ENCODE assay signal across 23 cellular contexts in genomic region chr2:205524656-205525055, GRCh38.
DNase-seq lines count a peak whose midpoint lies in the region; ATAC-seq and TF ChIP-seq lines count a peak whose summit lies in the region.
"Had no signal": no experiment of that assay in that cellular context is flagged by ENCODE, and none has a peak within 500 bp of the region (broad histone marks: within the 10 kb centered on the region; RNA-seq: fewer than 3 reads in every experiment).

No MANE protein-coding gene starts in this region.

- H3K4me3 Mint-ChIP-seq in activated CD4-positive, alpha-beta T cell treated with anti-CD3 and anti-CD28 coated beads for 36 hours: no peak overlapping the region
- H3K4me3 Mint-ChIP-seq: activated T-cell treated with anti-CD3 and anti-CD28 coated beads, Interleukin-2, amount 50 U/mL, for 24 hours; dendritic cell treated with granulocyte-macrophage colony-stimulating factor and Interleukin-4, amounts not matched to agents 40 ng/mL and 50 ng/mL, for 4 days; IgD-negative memory B cell; memory B cell had no signal

- no peak for TF ChIP-seq CTCF in PC-3 (conservative IDR thresholded peaks at IDR 0.05; ENCODE audit: low read depth, low read length)

- H3K36me3 ChIP-seq in PC-3 (ENCODE audit: low read depth, low read length): no peaks in the 10 kb centered on the region
- no peaks in the 10 kb centered on the region for H3K36me3 ChIP-seq in effector memory CD4-positive, alpha-beta T cell (ENCODE audit: control insufficient read depth, insufficient read depth, low read length)
- H3K36me3 ChIP-seq: upper lobe of left lung had no signal

- H3K9me3 Mint-ChIP-seq in activated CD4-positive, alpha-beta T cell treated with anti-CD3 and anti-CD28 coated beads for 36 hours (ENCODE audit: low read depth): peaks cover 2% of the 10 kb centered on the region
- H3K9me3 Mint-ChIP-seq: activated T-cell treated with anti-CD3 and anti-CD28 coated beads, Interleukin-2, amount 50 U/mL, for 24 hours; dendritic cell treated with granulocyte-macrophage colony-stimulating factor and Interleukin-4, amounts not matched to agents 40 ng/mL and 50 ng/mL, for 4 days; memory B cell had no signal

- no peak overlapping the region for H2AFZ ChIP-seq in PC-3 (ENCODE audit: low read length)

- H3K4me2 ChIP-seq in PC-3 (ENCODE audit: low read length): peak overlapping the region; percentile 30; the same call in 1 of the 2 replicates

- H3K79me2 ChIP-seq in PC-3 (ENCODE audit: low read length): no peaks in the 10 kb centered on the region

- no peak overlapping the region for H3K9ac ChIP-seq in PC-3 (ENCODE audit: low read length)

- no peaks in the 10 kb centered on the region for H3K27me3 ChIP-seq in PC-3 (ENCODE audit: low read length)
- no peaks in the 10 kb centered on the region for H3K27me3 ChIP-seq in effector memory CD4-positive, alpha-beta T cell (replicated peaks; ENCODE audit: control insufficient read depth, insufficient read depth, low read length, poor library complexity, severe bottlenecking)
- H3K27me3 ChIP-seq: upper lobe of left lung had no signal

- no peaks in the 10 kb centered on the region for H3K9me2 ChIP-seq in PC-3 (replicated peaks; ENCODE audit: low read length)

- DNase-seq in activated CD4-positive, alpha-beta T cell treated with anti-CD3 and anti-CD28 coated beads for 48 hours: peak; percentile 8
- DNase-seq in activated CD4-positive, alpha-beta T cell treated with anti-CD3 and anti-CD28 coated beads for 36 hours: no peak
- DNase-seq in PC-3: peak; percentile 89
- peak; percentile 16 for DNase-seq in iPS-NIHi11 (ENCODE audit: low spot score)
- no peak for DNase-seq in NCI-H2171 (lab: John Stamatoyannopoulos, UW)
- no peak for DNase-seq in effector memory CD4-positive, alpha-beta T cell
- no peak for DNase-seq in dedifferentiated amniotic fluid mesenchymal stem cell (ENCODE audit: extremely low spot score)
- DNase-seq: activated CD4-positive, alpha-beta T cell treated with anti-CD3 and anti-CD28 coated beads for 4 hours; activated naive CD4-positive, alpha-beta T cell; activated T-cell treated with anti-CD3 and anti-CD28 coated beads, Interleukin-2, amount 50 U/mL, for 24 hours; DND-41; GOT3; head of caudate nucleus; NCI-H1436 treated with DMSO at 0.1 percent for 48 hours; psoas muscle; stimulated activated CD8-positive, alpha-beta memory T cell treated with anti-CD3 and anti-CD28 coated beads, Interleukin-4, amount 100 ng/mL, for 48 hours; upper lobe of left lung had no signal

- H4K20me1 ChIP-seq in PC-3 (ENCODE audit: low read length): no peaks in the 10 kb centered on the region

- peak overlapping the region; percentile 28; the same call in 1 of the 2 replicates for H3K27ac ChIP-seq in PC-3 (ENCODE audit: low read length)
- H3K27ac ChIP-seq in effector memory CD4-positive, alpha-beta T cell (ENCODE audit: insufficient read depth, low read length, poor library complexity, severe bottlenecking): no peak overlapping the region
- H3K27ac ChIP-seq: psoas muscle, upper lobe of left lung had no signal

- H3K27me3 Mint-ChIP-seq in activated CD4-positive, alpha-beta T cell treated with anti-CD3 and anti-CD28 coated beads for 36 hours: no peaks in the 10 kb centered on the region

- no peaks in the 10 kb centered on the region for H3F3A ChIP-seq in PC-3 (ENCODE audit: low read length, unreplicated experiment)

- no peak for ATAC-seq in activated CD4-positive, alpha-beta T cell treated with anti-CD3 and anti-CD28 coated beads for 36 hours
- peak; percentile 94 for ATAC-seq in PC-3
- ATAC-seq in HG03521 (IDR thresholded peaks at IDR 0.05; ENCODE audit: unreplicated experiment): no peak
- ATAC-seq: GM12878, psoas muscle, Right ventricle myocardium inferior had no signal

- peaks cover 24% of the 10 kb centered on the region for H3K4me1 ChIP-seq in PC-3 (ENCODE audit: insufficient read depth, low read length)
- no peaks in the 10 kb centered on the region for H3K4me1 ChIP-seq in effector memory CD4-positive, alpha-beta T cell (ENCODE audit: control insufficient read depth, insufficient read depth, low read length, poor library complexity, severe bottlenecking)
- H3K4me1 ChIP-seq: psoas muscle, upper lobe of left lung had no signal

- no peaks in the 10 kb centered on the region for H3K9me3 ChIP-seq in PC-3 (ENCODE audit: low read length)
- no peaks in the 10 kb centered on the region for H3K9me3 ChIP-seq in effector memory CD4-positive, alpha-beta T cell (ENCODE audit: control insufficient read depth, low read length)
- H3K9me3 ChIP-seq: psoas muscle, upper lobe of left lung had no signal

- CTCF ChIA-PET in activated CD4-positive, alpha-beta T cell treated with anti-CD3 and anti-CD28 coated beads for 36 hours (lab: Charles Lee): interaction anchor here (1.1 to 1.3 kb wide), 2 partner anchors 14 to 18 kb away, joined by 3 read pairs; no protein-coding TSS in a partner anchor
- CTCF ChIA-PET in PC-3 (lab: Charles Lee): interaction anchor here (0.5 to 0.6 kb wide), 4 partner anchors 138 to 456 kb away, joined by 3 to 4 read pairs (median 4); no protein-coding TSS in a partner anchor

- no peak overlapping the region for H3K4me3 ChIP-seq in PC-3 (ENCODE audit: low read length)
- H3K4me3 ChIP-seq in effector memory CD4-positive, alpha-beta T cell (ENCODE audit: insufficient read depth, low read depth, low read length, poor library complexity, severe bottlenecking): no peak overlapping the region
- H3K4me3 ChIP-seq: GM12878, psoas muscle, upper lobe of left lung had no signal

- H3K4me1 Mint-ChIP-seq in activated CD4-positive, alpha-beta T cell treated with anti-CD3 and anti-CD28 coated beads for 36 hours: peaks cover 9% of the 10 kb centered on the region
- H3K4me1 Mint-ChIP-seq: IgD-negative memory B cell, memory B cell had no signal

- H3K36me3 Mint-ChIP-seq in activated CD4-positive, alpha-beta T cell treated with anti-CD3 and anti-CD28 coated beads for 36 hours (ENCODE audit: low read depth): no peaks in the 10 kb centered on the region
- H3K36me3 Mint-ChIP-seq: memory B cell had no signal

- intact Hi-C loops in activated CD4-positive, alpha-beta T cell treated with anti-CD3 and anti-CD28 coated beads for 36 hours (cut with DNase I, micrococcal nuclease): no loop called here
- intact Hi-C loops in PC-3 (cut with micrococcal nuclease): loop anchor here (1.0 kb wide), 1 partner anchor 47 kb away; no protein-coding TSS in a partner anchor

- no TSS peak for BruUV-seq in PC-3 (replicated peaks; lab: Mats Ljungman, UMichigan)

- no peak overlapping the region for H3K27ac Mint-ChIP-seq in activated CD4-positive, alpha-beta T cell treated with anti-CD3 and anti-CD28 coated beads for 36 hours
- H3K27ac Mint-ChIP-seq: activated T-cell treated with anti-CD3 and anti-CD28 coated beads, Interleukin-2, amount 50 U/mL, for 24 hours; dendritic cell treated with granulocyte-macrophage colony-stimulating factor and Interleukin-4, amounts not matched to agents 40 ng/mL and 50 ng/mL, for 4 days; IgD-negative memory B cell; memory B cell had no signal

- POLR2A ChIA-PET in activated CD4-positive, alpha-beta T cell treated with anti-CD3 and anti-CD28 coated beads for 36 hours (lab: Charles Lee): no interaction called here
- POLR2A ChIA-PET in PC-3 (lab: Charles Lee; ENCODE audit: unreplicated experiment): interaction anchor here (0.6 kb wide), 1 partner anchor 118 kb away, joined by 4 read pairs; no protein-coding TSS in a partner anchor

Comparison
In these comparisons a context has a peak if more than half of its experiments do, and no peak if none do; other contexts are left out.
1. DNase-seq: peak in activated CD4-positive, alpha-beta T cell treated with anti-CD3 and anti-CD28 coated beads for 48 hours (single experiment), PC-3 (single experiment) and iPS-NIHi11 (single experiment); none in activated CD4-positive, alpha-beta T cell treated with anti-CD3 and anti-CD28 coated beads for 36 hours (single experiment), NCI-H2171 (single experiment), effector memory CD4-positive, alpha-beta T cell (0 of 3) and dedifferentiated amniotic fluid mesenchymal stem cell (single experiment).